15 cellular contexts compared by ENCODE assay signal in genomic region chr2:191999101-191999836, GRCh38.
"Had no signal": no experiment of that assay in that cellular context is flagged by ENCODE, and none has a peak within 500 bp of the region (broad histone marks: within the 10 kb centered on the region; RNA-seq: fewer than 3 reads in every experiment).

No MANE protein-coding gene starts in this region.

- H3K4me1 ChIP-seq: psoas muscle had no signal

- DNase-seq: activated CD4-positive, alpha-beta T cell treated with anti-CD3 and anti-CD28 coated beads, Interleukin-2, amount 10 ng/mL, durations not matched to agents 24 days and 14 days; activated CD4-positive, CD25-positive, alpha-beta regulatory T cell; activated CD8-positive, alpha-beta T cell treated with anti-CD3 and anti-CD28 coated beads for 36 hours; activated naive CD4-positive, alpha-beta T cell treated with Interleukin-2 at 50 U/mL for 16 hours; activated T-cell treated with anti-CD3 and anti-CD28 coated beads, Interleukin-2, amount 50 U/mL, for 1 hour; anterior cingulate cortex; mesenchymal stem cell; naive thymus-derived CD4-positive, alpha-beta T cell; psoas muscle; right cardiac atrium; stimulated activated CD4-positive, alpha-beta T cell treated with anti-CD3 and anti-CD28 coated beads, Interleukin-4, amount 100 ng/mL, for 4 hours; T-cell had no signal

- ATAC-seq: activated CD8-positive, alpha-beta T cell treated with anti-CD3 and anti-CD28 coated beads for 36 hours; naive thymus-derived CD4-positive, alpha-beta T cell; psoas muscle; right cardiac atrium; stimulated activated memory B cell treated with anti-CD40 and anti-IgM and Interleukin-4, amounts not matched to agents 10 μg/mL and 1 μg/mL and 100 μg/mL, for 72 hours; T-cell had no signal

- H3K4me3 Mint-ChIP-seq: activated CD4-positive, alpha-beta T cell treated with anti-CD3 and anti-CD28 coated beads, Interleukin-2, amount 10 ng/mL, durations not matched to agents 24 days and 14 days; activated CD8-positive, alpha-beta T cell treated with anti-CD3 and anti-CD28 coated beads for 36 hours; naive thymus-derived CD4-positive, alpha-beta T cell; stimulated activated memory B cell treated with anti-CD40 and anti-IgM and Interleukin-4, amounts not matched to agents 10 μg/mL and 1 μg/mL and 100 μg/mL, for 72 hours; T-cell had no signal

- H3K4me1 Mint-ChIP-seq: activated CD4-positive, alpha-beta T cell treated with anti-CD3 and anti-CD28 coated beads, Interleukin-2, amount 10 ng/mL, durations not matched to agents 24 days and 14 days; naive thymus-derived CD4-positive, alpha-beta T cell; stimulated activated memory B cell treated with anti-CD40 and anti-IgM and Interleukin-4, amounts not matched to agents 10 μg/mL and 1 μg/mL and 100 μg/mL, for 72 hours; T-cell had no signal

- H3K36me3 Mint-ChIP-seq: naive thymus-derived CD4-positive, alpha-beta T cell; stimulated activated memory B cell treated with anti-CD40 and anti-IgM and Interleukin-4, amounts not matched to agents 10 μg/mL and 1 μg/mL and 100 μg/mL, for 72 hours; T-cell had no signal

- H3K4me3 ChIP-seq: coronary artery, psoas muscle had no signal

- H3K27me3 Mint-ChIP-seq: stimulated activated memory B cell treated with anti-CD40 and anti-IgM and Interleukin-4, amounts not matched to agents 10 μg/mL and 1 μg/mL and 100 μg/mL, for 72 hours had no signal

- H3K9me3 Mint-ChIP-seq: activated CD4-positive, alpha-beta T cell treated with anti-CD3 and anti-CD28 coated beads, Interleukin-2, amount 10 ng/mL, durations not matched to agents 24 days and 14 days; activated CD8-positive, alpha-beta T cell treated with anti-CD3 and anti-CD28 coated beads for 36 hours; activated T-helper 2 cell treated with anti-CD3 and anti-CD28 coated beads, Interferon-gamma antibody, Interleukin-2, Interleukin-4, amounts not matched to agents 10 μg/mL and 5 μg/mL and 100 μg/mL, durations not matched to agents 14 hours and 24 hours and 36 hours; naive thymus-derived CD4-positive, alpha-beta T cell; stimulated activated memory B cell treated with anti-CD40 and anti-IgM and Interleukin-4, amounts not matched to agents 10 μg/mL and 1 μg/mL and 100 μg/mL, for 72 hours; T-cell had no signal

- H3K27ac Mint-ChIP-seq: activated CD4-positive, alpha-beta T cell treated with anti-CD3 and anti-CD28 coated beads, Interleukin-2, amount 10 ng/mL, durations not matched to agents 24 days and 14 days; activated CD8-positive, alpha-beta T cell treated with anti-CD3 and anti-CD28 coated beads for 36 hours; activated T-helper 2 cell treated with anti-CD3 and anti-CD28 coated beads, Interferon-gamma antibody, Interleukin-2, Interleukin-4, amounts not matched to agents 10 μg/mL and 5 μg/mL and 100 μg/mL, durations not matched to agents 14 hours and 24 hours and 36 hours; naive thymus-derived CD4-positive, alpha-beta T cell; stimulated activated memory B cell treated with anti-CD40 and anti-IgM and Interleukin-4, amounts not matched to agents 10 μg/mL and 1 μg/mL and 100 μg/mL, for 72 hours; T-cell had no signal

- H3K27ac ChIP-seq: coronary artery, psoas muscle had no signal

- H3K9me3 ChIP-seq: psoas muscle had no signal
